ENCODE assay signal across 8 cellular contexts in genomic region chr3:48847586-48848423, GRCh38. TPM values are rescaled to one million over a fixed set of nuclear protein-coding genes. Genes with fewer than 3 reads are reported as not detected.
DNase-seq lines count a peak whose midpoint lies in the region; ATAC-seq and TF ChIP-seq lines count a peak whose summit lies in the region.

TSS of gene PRKAR2A (minus strand) at chr3:48847874. CDS start at chr3:48847596, 278 bp downstream.

- ATAC-seq in GM18505 (IDR thresholded peaks at IDR 0.05; ENCODE audit: unreplicated experiment) (peak; percentile 87), HG02870 (IDR thresholded peaks at IDR 0.05; ENCODE audit: unreplicated experiment) (peak; percentile 77)

- in situ Hi-C loops in astrocyte of the cerebellum (cut with HindIII; ENCODE audit: low sequenced_read_pairs) = no loop called here

- H3K27ac ChIP-seq in hepatocyte (peak within 1 kb of the TSS; percentile 89), rectal smooth muscle tissue (ENCODE audit: low read depth, low read length) (peak within 1 kb of the TSS; percentile 95), uterus (peak within 1 kb of the TSS; percentile 87 to 89)

- WGBS in hepatocyte (ENCODE audit: low lambda C conversion rate, missing lambda C conversion rate) = 5% methylated on average over 67 of the region's 73 CpGs

- H4K20me1 ChIP-seq in hepatocyte (ENCODE audit: insufficient read depth, poor library complexity, severe bottlenecking) = peaks cover 13% of the 10 kb centered on the region

- TF ChIP-seq CTCF in astrocyte of the cerebellum (IDR thresholded peaks at IDR 0.05; ENCODE audit: low read depth, low read length, missing control alignments) = no peak
- TF ChIP-seq CTCF in hepatocyte (IDR thresholded peaks at IDR 0.05; ENCODE audit: poor library complexity) = no peak
- TF ChIP-seq CTCF in uterus (IDR thresholded peaks at IDR 0.05) = peak in 1 of 4 experiments; percentile 9

- H3K27me3 ChIP-seq in hepatocyte (no peaks in the 10 kb centered on the region), rectal smooth muscle tissue (ENCODE audit: control insufficient read depth, insufficient read depth, low read length) (no peaks in the 10 kb centered on the region), uterus (no peaks in the 10 kb centered on the region)

- peak within 1 kb of the TSS; percentile 79 for H3K4me3 ChIP-seq in astrocyte of the cerebellum (ENCODE audit: low read depth, low read length)
- H3K4me3 ChIP-seq in hepatocyte = peak within 1 kb of the TSS; percentile 84
- peak within 1 kb of the TSS; percentile 91 for H3K4me3 ChIP-seq in rectal smooth muscle tissue (ENCODE audit: low read length)
- H3K4me3 ChIP-seq in uterus = peak within 1 kb of the TSS; percentile 77

- no peaks in the 10 kb centered on the region for H3K9me3 ChIP-seq in hepatocyte (ENCODE audit: low read depth)
- no peaks in the 10 kb centered on the region for H3K9me3 ChIP-seq in uterus

- DNase-seq in NCI-H2029 (lab: John Stamatoyannopoulos, UW) (peak; percentile 75), T1000 (lab: John Stamatoyannopoulos, UW) (peak; percentile 85), astrocyte of the cerebellum (ENCODE audit: low read depth) (peak; percentile 53), hepatocyte (ENCODE audit: low spot score) (peak; percentile 96), uterus (peak; percentile 82 to 90)

- H3K9me2 ChIP-seq in hepatocyte (replicated peaks; ENCODE audit: insufficient read depth) = no peaks in the 10 kb centered on the region

- peak within 1 kb of the TSS; percentile 80 for H3K9ac ChIP-seq in rectal smooth muscle tissue (ENCODE audit: low read length)

- H2AFZ ChIP-seq in hepatocyte = peak within 1 kb of the TSS; percentile 93

- no peaks in the 10 kb centered on the region for H3K36me3 ChIP-seq in hepatocyte (replicated peaks; ENCODE audit: insufficient read depth, low read depth)
- H3K36me3 ChIP-seq in rectal smooth muscle tissue (ENCODE audit: control insufficient read depth, insufficient read depth, low read length) = no peaks in the 10 kb centered on the region
- no peaks in the 10 kb centered on the region for H3K36me3 ChIP-seq in uterus

- H3K4me1 ChIP-seq in hepatocyte (ENCODE audit: insufficient read depth) (peaks cover 13% of the 10 kb centered on the region), rectal smooth muscle tissue (ENCODE audit: control insufficient read depth, insufficient read depth, low read length) (peaks cover 12% of the 10 kb centered on the region), uterus (peaks cover 0 to 11% of the 10 kb centered on the region in 2 donors)

- TF ChIP-seq POLR2A in GM18505 (IDR thresholded peaks at IDR 0.05; ENCODE audit: borderline replicate concordance, extremely low read depth, insufficient read depth, insufficient read length) = peak; percentile 88
- peak; percentile 73 to 91 for TF ChIP-seq POLR2A in uterus (IDR thresholded peaks at IDR 0.05)

- intact Hi-C loops in uterus (cut with DNase I; ENCODE audit: low total_unique reads) = no loop called here

- H3K79me2 ChIP-seq in hepatocyte = peaks cover 20% of the 10 kb centered on the region

- peak within 1 kb of the TSS; percentile 86 for H3K4me2 ChIP-seq in hepatocyte

RNA-seq across cellular contexts. Expression of gene PRKAR2A, which starts in this region (rescaled TPM):
- total RNA-seq in hepatocyte = 29.7 and 33.9 TPM in 2 replicates
- 9.0 and 10.8 TPM in 2 replicates for polyA plus RNA-seq in hepatocyte
- total RNA-seq in uterus = 10 to 100 TPM in 3 of 4 donors, 1 to 10 TPM in 1; 5.4 to 59.0 (median 26.3) TPM

Comparison
In these comparisons a context has a peak if more than half of its experiments do, and no peak if none do; other contexts are left out.
1. Peak in every context shown above with its lines: DNase-seq, ATAC-seq, H3K4me3 ChIP-seq and H3K27ac ChIP-seq.